22 cellular contexts compared by ENCODE assay signal in the genomic region with DNA sequence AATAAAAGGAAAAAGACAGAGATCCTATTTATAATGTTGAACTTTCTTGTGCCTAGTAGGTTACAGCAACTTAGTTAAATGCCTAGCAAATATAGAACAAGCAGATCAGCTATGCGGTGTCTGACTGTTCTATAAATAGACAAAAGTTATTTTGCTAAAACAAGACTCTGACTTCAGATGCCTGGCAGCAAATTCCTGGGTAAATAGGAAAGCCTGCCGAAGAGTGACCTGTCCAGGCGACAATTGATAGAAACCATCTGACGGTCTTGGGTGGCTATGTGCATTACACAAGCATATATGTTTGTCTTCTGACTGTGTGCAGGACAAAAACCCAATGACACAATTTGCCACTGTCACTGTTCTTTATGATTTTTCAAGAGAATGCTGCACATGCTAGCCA. TPM values are rescaled to one million over a fixed set of nuclear protein-coding genes. Genes with fewer than 3 reads are reported as not detected.
"Had no signal": no experiment of that assay in that cellular context is flagged by ENCODE, and none has a peak within 500 bp of the region (broad histone marks: within the 10 kb centered on the region; RNA-seq: fewer than 3 reads in every experiment).

No MANE protein-coding gene starts in this region.

- H3K27me3 ChIP-seq: left lung, suprapubic skin, transverse colon, vagina had no signal

- H3K27ac ChIP-seq: left lung, prostate gland, skin epidermis, suprapubic skin, transverse colon, vagina, WERI-Rb-1 had no signal

- DNase-seq: activated CD4-positive, alpha-beta T cell treated with anti-CD3 and anti-CD28 coated beads for 1 hour; activated CD8-positive, alpha-beta memory T cell treated with anti-CD3 and anti-CD28 coated beads for 24 hours; activated CD8-positive, alpha-beta memory T cell treated with anti-CD3 and anti-CD28 coated beads, Interleukin-2, amount 50 U/mL, for 48 hours; activated gamma-delta T cell; activated T-cell treated with anti-CD3 and anti-CD28 coated beads, Interleukin-2, amount 50 U/mL, for 72 hours; effector CD4-positive, alpha-beta T cell; foreskin fibroblast; kidney; left lung; mucosa of descending colon; naive thymus-derived CD8-positive, alpha-beta T cell; right cardiac atrium; stimulated activated CD4-positive, alpha-beta T cell treated with anti-CD3 and anti-CD28 coated beads, Interleukin-15, amount 100 ng/mL, for 24 hours; stimulated activated CD4-positive, alpha-beta T cell treated with anti-CD3 and anti-CD28 coated beads, Interleukin-2, amount 100 ng/mL, for 48 hours; stimulated activated naive CD8-positive, alpha-beta T cell treated with anti-CD3 and anti-CD28 coated beads, Interleukin-15, amount 100 ng/mL, for 72 hours; transverse colon; WERI-Rb-1 had no signal

- H3K9me3 ChIP-seq: mucosa of descending colon, prostate gland, suprapubic skin, transverse colon, vagina had no signal

- ATAC-seq: activated T-cell treated with anti-CD3 and anti-CD28 coated beads, Interleukin-2, amount 50 U/mL, for 72 hours; left lung; mucosa of descending colon; naive thymus-derived CD8-positive, alpha-beta T cell; stimulated activated naive CD8-positive, alpha-beta T cell treated with anti-CD3 and anti-CD28 coated beads, Interleukin-15, amount 100 ng/mL, for 72 hours had no signal

- H3K4me1 ChIP-seq: left lung, prostate gland, transverse colon had no signal

- H3K4me3 ChIP-seq: left lung, mucosa of descending colon, prostate gland, skin epidermis, suprapubic skin, transverse colon, vagina had no signal

- H3K36me3 ChIP-seq: left lung, prostate gland, suprapubic skin, transverse colon, vagina, WERI-Rb-1 had no signal

RNA-seq across cellular contexts. Expression of gene PDE10A, which starts 38.0 kb away (rescaled TPM):
- total RNA-seq: activated T-cell treated with anti-CD3 and anti-CD28 coated beads, Interleukin-2, amount 50 U/mL, for 72 hours; naive thymus-derived CD8-positive, alpha-beta T cell; T-helper 2 cell treated with Interferon-gamma antibody and Interleukin-4, amounts not matched to agents 100 ng/mL and 5 ng/mL, for 36 hours had no signal
